9 cellular contexts compared by ENCODE assay signal in the genomic region with DNA sequence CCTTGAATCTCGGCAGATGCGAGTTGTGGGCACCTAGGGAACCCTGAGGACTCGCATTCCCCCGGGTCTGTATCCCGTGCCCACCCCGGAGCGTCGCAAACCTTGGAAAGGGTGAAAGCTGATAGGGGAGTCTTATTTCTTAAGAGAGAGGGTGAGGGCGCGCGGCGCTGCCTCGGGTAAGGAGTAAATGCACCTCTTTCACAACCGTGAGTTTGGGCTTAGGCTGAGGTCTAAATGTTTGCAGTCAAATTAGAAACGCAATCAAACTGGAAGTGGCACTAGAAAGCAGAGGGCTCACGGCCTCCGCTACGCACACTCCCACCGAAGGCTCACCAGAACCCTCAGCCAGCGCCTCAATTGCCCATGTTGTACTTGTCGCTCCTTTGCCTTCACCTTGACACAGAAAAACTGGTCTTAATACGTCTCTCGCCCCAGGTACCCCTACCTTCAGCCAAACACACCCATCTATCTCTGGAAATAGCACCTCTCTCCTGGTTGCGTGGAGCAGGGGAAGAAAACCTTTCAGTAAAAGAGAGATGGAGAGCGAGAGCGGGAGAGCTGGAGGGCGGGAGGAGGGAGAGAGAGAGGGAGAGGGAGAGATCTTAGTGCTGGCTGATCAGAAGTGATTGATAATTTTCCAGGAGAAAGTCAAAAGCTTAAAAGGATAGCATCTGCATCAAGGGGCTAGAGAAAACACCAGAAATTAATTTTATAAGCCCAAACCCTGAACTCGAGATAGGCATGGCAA. TPM values are rescaled to one million over a fixed set of nuclear protein-coding genes. Genes with fewer than 3 reads are reported as not detected.
DNase-seq lines count a peak whose midpoint lies in the region; ATAC-seq and TF ChIP-seq lines count a peak whose summit lies in the region.
"Had no signal": no experiment of that assay in that cellular context is flagged by ENCODE, and none has a peak within 500 bp of the region (broad histone marks: within the 10 kb centered on the region; RNA-seq: fewer than 3 reads in every experiment).

No MANE protein-coding gene starts in this region.

- no peak for ATAC-seq in CD4-positive, CD25-positive, alpha-beta regulatory T cell (ENCODE audit: low read depth in 2 of 2)
- no peak for ATAC-seq in GM19395 (IDR thresholded peaks at IDR 0.05; ENCODE audit: unreplicated experiment)
- ATAC-seq in HG03342 (IDR thresholded peaks at IDR 0.05; ENCODE audit: unreplicated experiment) = no peak
- no peak for ATAC-seq in GM21619 (IDR thresholded peaks at IDR 0.05; ENCODE audit: unreplicated experiment)
- ATAC-seq in HG02970 (IDR thresholded peaks at IDR 0.05; ENCODE audit: low FRiP score, unreplicated experiment) = no peak

- no peak overlapping the region for H2AFZ ChIP-seq in neural cell (ENCODE audit: low read depth, low read length)

- H3K4me1 ChIP-seq in CD4-positive, CD25-positive, alpha-beta regulatory T cell (ENCODE audit: control insufficient read depth, insufficient read depth, low read length, poor library complexity, severe bottlenecking) = peaks cover 24% of the 10 kb centered on the region
- H3K4me1 ChIP-seq in esophagus (ENCODE audit: control insufficient read depth in 2 of 2, insufficient read depth in 2 of 2, low read length in 1 of 2) = peaks cover 2 to 9% of the 10 kb centered on the region in 2 donors

- no peaks in the 10 kb centered on the region for H3K79me2 ChIP-seq in neural cell (replicated peaks; ENCODE audit: insufficient read depth, low read length)

- H4K20me1 ChIP-seq in neural cell (ENCODE audit: insufficient read depth) = no peaks in the 10 kb centered on the region

- no peak overlapping the region for H3K27ac Mint-ChIP-seq in CD4-positive, CD25-positive, alpha-beta regulatory T cell

- TF ChIP-seq EP300 in neural cell (conservative IDR thresholded peaks at IDR 0.05; ENCODE audit: poor library complexity, severe bottlenecking) = no peak

- no peaks in the 10 kb centered on the region for H3K9me2 ChIP-seq in neural cell (ENCODE audit: insufficient read depth, low read length)

- no peak overlapping the region for H3K27ac ChIP-seq in CD4-positive, CD25-positive, alpha-beta regulatory T cell (ENCODE audit: insufficient read depth, low read length, poor library complexity, severe bottlenecking)
- H3K27ac ChIP-seq in esophagus (ENCODE audit: low read depth in 2 of 2, low read length in 1 of 2) = peak overlapping the region; percentile 21 to 27
- no peak overlapping the region for H3K27ac ChIP-seq in neural cell (ENCODE audit: low read length)

- TF ChIP-seq RAD21 in neural cell (conservative IDR thresholded peaks at IDR 0.05) = no peak

- H3K4me2 ChIP-seq in neural cell (ENCODE audit: low read length) = no peak overlapping the region

- H3K4me3 ChIP-seq in CD4-positive, CD25-positive, alpha-beta regulatory T cell (ENCODE audit: low read depth, low read length) = no peak overlapping the region
- H3K4me3 ChIP-seq in esophagus (ENCODE audit: low read depth in 1 of 2, low read length in 2 of 2) (no peak overlapping the region), neural cell (ENCODE audit: low read length) (peak overlapping the region; percentile 52)

- H3K27me3 Mint-ChIP-seq in CD4-positive, CD25-positive, alpha-beta regulatory T cell = peaks cover 73% of the 10 kb centered on the region

- H3K9me3 Mint-ChIP-seq in CD4-positive, CD25-positive, alpha-beta regulatory T cell = peaks cover 0 to 6% (median 0%) of the 10 kb centered on the region in 7 donors

- H3K4me1 Mint-ChIP-seq in CD4-positive, CD25-positive, alpha-beta regulatory T cell = peaks cover 7 to 38% (median 24%) of the 10 kb centered on the region in 4 donors

- 44 to 51% methylated on average over 28 of the region's 28 CpGs for WGBS in esophagus, 2 donors

- H3K4me3 Mint-ChIP-seq in CD4-positive, CD25-positive, alpha-beta regulatory T cell = peak overlapping the region; percentile 6 to 88 (median 48)

- H3K36me3 ChIP-seq in CD4-positive, CD25-positive, alpha-beta regulatory T cell (ENCODE audit: control insufficient read depth, insufficient read depth, low read length) = no peaks in the 10 kb centered on the region
- H3K36me3 ChIP-seq in esophagus (ENCODE audit: control insufficient read depth in 2 of 2, insufficient read depth in 2 of 2, low read length in 1 of 2) (peaks cover 0 to 2% of the 10 kb centered on the region in 2 donors), neural cell (ENCODE audit: insufficient read depth, low read length) (no peaks in the 10 kb centered on the region)

- DNase-seq in CD4-positive, CD25-positive, alpha-beta regulatory T cell = no peak
- DNase-seq in NOMO-1 treated with dmso at 0.1 percent for 144 hours (lab: John Stamatoyannopoulos, UW; ENCODE audit: unreplicated experiment) = peak; percentile 59
- DNase-seq: foreskin melanocyte had no signal

- H3K9me3 ChIP-seq in CD4-positive, CD25-positive, alpha-beta regulatory T cell (ENCODE audit: control insufficient read depth in 2 of 2, low read length in 2 of 2) = no peaks in the 10 kb centered on the region
- no peaks in the 10 kb centered on the region for H3K9me3 ChIP-seq in esophagus (ENCODE audit: control insufficient read depth in 2 of 2, insufficient read depth in 1 of 2, low read depth in 1 of 2, low read length in 1 of 2)
- no peaks in the 10 kb centered on the region for H3K9me3 ChIP-seq in neural cell (ENCODE audit: low read length)

- H3K36me3 Mint-ChIP-seq in CD4-positive, CD25-positive, alpha-beta regulatory T cell = no peaks in the 10 kb centered on the region

- no peak overlapping the region for H3K9ac ChIP-seq in neural cell (ENCODE audit: low read length)

- peaks cover 24% of the 10 kb centered on the region for H3K27me3 ChIP-seq in CD4-positive, CD25-positive, alpha-beta regulatory T cell (ENCODE audit: control insufficient read depth, insufficient read depth, low read length)
- H3K27me3 ChIP-seq in esophagus (ENCODE audit: control insufficient read depth in 1 of 2, insufficient read depth in 2 of 2, low read length in 2 of 2) = peaks cover 0 to 11% of the 10 kb centered on the region in 2 donors
- peaks cover 83% of the 10 kb centered on the region for H3K27me3 ChIP-seq in neural cell (ENCODE audit: insufficient read depth, low read depth, low read length)

- H3F3A ChIP-seq in neural cell (ENCODE audit: insufficient read depth, low read length, poor library complexity, severe bottlenecking) = no peaks in the 10 kb centered on the region

- no peak for TF ChIP-seq CTCF in neural cell (IDR thresholded peaks at IDR 0.05; ENCODE audit: poor library complexity, severe bottlenecking)

TF ChIP-seq in neural cell, 6 proteins besides CTCF, POLR2A, EP300 and RAD21:
- TF ChIP-seq MXI1 (conservative IDR thresholded peaks at IDR 0.05; ENCODE audit: poor library complexity, severe bottlenecking) = no peak
- peak; percentile 53 for TF ChIP-seq EZH2 (IDR thresholded peaks at IDR 0.05; ENCODE audit: borderline replicate concordance, insufficient read depth, low read length, poor library complexity, severe bottlenecking)
- TF ChIP-seq SMC3 (conservative IDR thresholded peaks at IDR 0.05; ENCODE audit: poor library complexity) = no peak

RNA-seq across cellular contexts. Expression of a gene that starts 1.7 kb away (rescaled TPM):
- 0.20 TPM for total RNA-seq in CD4-positive, CD25-positive, alpha-beta regulatory T cell
- not detected for polyA plus RNA-seq in CD4-positive, CD25-positive, alpha-beta regulatory T cell
- polyA plus RNA-seq in esophagus = 1 to 10 TPM; 1.4 to 1.8 TPM
- polyA plus RNA-seq in neural cell = 0.56 TPM in 1 of 2 replicates, not detected in the other
- polyA minus RNA-seq in neural cell = not detected in 2 replicates

Comparison
In these comparisons a context has a peak if more than half of its experiments do, and no peak if none do; other contexts are left out.
1. H3K27ac ChIP-seq: peak in esophagus (2 of 2); none in CD4-positive, CD25-positive, alpha-beta regulatory T cell (single experiment) and neural cell (single experiment).